ENCODE assay signal across 9 cellular contexts in the genomic region with DNA sequence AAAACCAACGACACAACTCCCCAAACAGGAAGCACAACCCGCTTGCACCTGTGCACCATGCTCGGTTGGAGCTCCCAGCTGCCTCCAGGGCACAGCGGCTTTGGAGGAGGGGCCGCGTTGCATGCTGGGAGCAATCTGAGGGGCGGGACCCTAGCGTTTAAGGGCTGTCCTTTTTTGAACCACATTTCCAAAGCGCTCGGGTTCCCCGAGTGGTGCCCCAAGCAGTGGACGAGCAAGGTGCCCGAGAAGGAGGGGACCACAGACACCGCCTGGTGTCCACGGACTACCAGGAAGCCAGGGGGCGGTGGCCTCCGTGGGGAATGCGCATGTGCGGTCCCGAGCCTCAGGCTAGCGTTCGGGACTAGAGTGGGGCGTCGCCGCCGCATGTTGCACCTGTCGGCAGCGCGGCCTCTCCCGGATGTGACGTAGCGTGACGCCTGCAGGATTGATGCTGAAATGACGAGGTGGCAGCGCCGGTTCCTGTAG. TPM values are rescaled to one million over a fixed set of nuclear protein-coding genes. Genes with fewer than 3 reads are reported as not detected.
DNase-seq lines count a peak whose midpoint lies in the region; ATAC-seq, FAIRE-seq and TF ChIP-seq lines count a peak whose summit lies in the region.
"Had no signal": no experiment of that assay in that cellular context is flagged by ENCODE, and none has a peak within 500 bp of the region (broad histone marks: within the 10 kb centered on the region; RNA-seq: fewer than 3 reads in every experiment).

No MANE protein-coding gene starts in this region.

- no peaks in the 10 kb centered on the region for H3K4me1 Mint-ChIP-seq in MCF 10A (ENCODE audit: insufficient read depth, unreplicated experiment)

- peak; percentile 18 to 95 for DNase-seq in T47D (ENCODE audit: low read depth in 1 of 2, low spot score in 1 of 2)
- DNase-seq in MCF 10A (ENCODE audit: unreplicated experiment), result no peak
- peak; percentile 35 for DNase-seq in activated T-cell treated with anti-CD3 and anti-CD28 coated beads, Interleukin-2, amount 50 U/mL, for 1 hour
- DNase-seq in HepG2 (ENCODE audit: low spot score), result no peak
- DNase-seq in upper lobe of left lung, result peak; percentile 22 to 85
- DNase-seq in hippocampal formation (lab: John Stamatoyannopoulos, UW), result no peak
- DNase-seq in A673 (ENCODE audit: low spot score), result no peak

- H3K4me2 ChIP-seq in HepG2 (ENCODE audit: low read depth, low read length), result no peak overlapping the region

- H3K9me3 Mint-ChIP-seq in MCF 10A (ENCODE audit: unreplicated experiment), result no peaks in the 10 kb centered on the region

- H3K27ac Mint-ChIP-seq in MCF 10A (ENCODE audit: low read depth, unreplicated experiment), result no peak overlapping the region

- CTCF ChIA-PET in MCF 10A (lab: Yijun Ruan, JAX), result interaction anchor here (0.6 to 4.9 kb wide), 5 partner anchors 46 to 416 kb away, joined by 3 to 41 read pairs (median 3); no protein-coding TSS in a partner anchor
- CTCF ChIA-PET in HepG2 (lab: Yijun Ruan, JAX; ENCODE audit: low intra/inter-chr PET ratio, low total read pairs), result interaction anchor here (1.6 kb wide), 1 partner anchor 62 kb away, joined by 7 read pairs; no protein-coding TSS in a partner anchor
- CTCF ChIA-PET in A673 (lab: Charles Lee), result no interaction called here

- WGBS in HepG2 (ENCODE audit: low lambda C conversion rate), result 93% methylated on average over 31 of the region's 36 CpGs
- WGBS in upper lobe of left lung, 2 donors, result 53 to 58% methylated on average over 23 to 33 of the region's 36 CpGs

- H4K20me1 ChIP-seq in HepG2 (ENCODE audit: insufficient read depth, low read length), result no peaks in the 10 kb centered on the region

- TF ChIP-seq CTCF in MCF 10A (IDR thresholded peaks at IDR 0.05; ENCODE audit: unreplicated experiment), result no peak
- no peak for TF ChIP-seq CTCF in HepG2 (CRISPR knock-in tag; IDR thresholded peaks at IDR 0.05)
- peak in 1 of 6 experiments; percentile 17 for TF ChIP-seq CTCF in upper lobe of left lung (IDR thresholded peaks at IDR 0.05)
- no peak for TF ChIP-seq CTCF in A673 (conservative IDR thresholded peaks at IDR 0.05; ENCODE audit: low read depth, low read length)

- ATAC-seq in HepG2 (no peak), upper lobe of left lung (ENCODE audit: low FRiP score in 2 of 2) (peak; percentile 49 to 71), GM21390 (IDR thresholded peaks at IDR 0.05; ENCODE audit: unreplicated experiment) (no peak)

- no peaks in the 10 kb centered on the region for H3K36me3 Mint-ChIP-seq in MCF 10A (ENCODE audit: insufficient read depth, unreplicated experiment)

- no peak overlapping the region for H3K9ac ChIP-seq in HepG2 (ENCODE audit: insufficient read depth, low read depth, low read length)

- TF ChIP-seq RAD21 in HepG2 (CRISPR knock-in tag; IDR thresholded peaks at IDR 0.05), result no peak

- POLR2A ChIA-PET in MCF 10A (lab: Yijun Ruan, JAX), result interaction anchor here (1.2 to 2.5 kb wide), 4 partner anchors 13 to 103 kb away, joined by 5 to 30 read pairs (median 16); a partner anchor contains a TSS
- POLR2A ChIA-PET in HepG2 (lab: Yijun Ruan, JAX), result interaction anchor here (1.5 to 3.0 kb wide), 3 partner anchors 12 to 62 kb away, joined by 10 to 20 read pairs (median 10); a partner anchor contains a TSS
- POLR2A ChIA-PET in A673 (lab: Charles Lee; ENCODE audit: low non-redundant PET), result interaction anchor here (0.6 kb wide), 1 partner anchor 218 kb away, joined by 4 read pairs; no protein-coding TSS in a partner anchor

- H3K4me3 Mint-ChIP-seq in MCF 10A (ENCODE audit: unreplicated experiment), result no peak overlapping the region

- H3K36me3 ChIP-seq in HepG2 (replicated peaks in 1 of 2; ENCODE audit: control insufficient read depth in 1 of 2, insufficient read depth in 2 of 2, low read length in 2 of 2) (no peaks in the 10 kb centered on the region), upper lobe of left lung (no peaks in the 10 kb centered on the region), A673 (ENCODE audit: insufficient read depth, low read length, poor library complexity, severe bottlenecking) (no peaks in the 10 kb centered on the region)

- intact Hi-C loops in MCF 10A (cut with micrococcal nuclease) (loop anchor here (5.0 kb wide), 1 partner anchor 241 kb away; no protein-coding TSS in a partner anchor), HepG2 (cut with micrococcal nuclease; ENCODE audit: unreplicated experiment) (no loop called here), A673 (cut with micrococcal nuclease; ENCODE audit: unreplicated experiment) (no loop called here)

- TF ChIP-seq EP300 in HepG2 (IDR thresholded peaks at IDR 0.05; ENCODE audit: low read depth in 2 of 2, low read length in 2 of 2) (no peak), HepG2 (CRISPR knock-in tag; IDR thresholded peaks at IDR 0.05; ENCODE audit: borderline replicate concordance) (no peak), upper lobe of left lung (IDR thresholded peaks at IDR 0.05) (no peak)

- in situ Hi-C loops in T47D (cut with HindIII; ENCODE audit: low pct_unique_long_range_greater_than_20kb, low sequenced_read_pairs) (no loop called here), HepG2 (cut with HindIII; ENCODE audit: extremely low pct_ligation_motif_present, low pct_unique_long_range_greater_than_20kb) (loop anchor here (10.0 kb wide), 1 partner anchor 234 kb away; no protein-coding TSS in a partner anchor)

- H3K4me1 ChIP-seq in HepG2 (ENCODE audit: insufficient read depth, low read length) (peaks cover 17% of the 10 kb centered on the region), upper lobe of left lung (peaks cover 0 to 13% (median 8%) of the 10 kb centered on the region in 4 donors), A673 (ENCODE audit: insufficient read depth, low read length, poor library complexity, severe bottlenecking) (peaks cover 6% of the 10 kb centered on the region)

- H3K79me2 ChIP-seq in HepG2 (ENCODE audit: insufficient read depth, low read length), result no peaks in the 10 kb centered on the region

- H3K27me3 Mint-ChIP-seq in MCF 10A (ENCODE audit: insufficient read depth, unreplicated experiment), result no peaks in the 10 kb centered on the region

- TF ChIP-seq POLR2A in HepG2 (IDR thresholded peaks at IDR 0.05; ENCODE audit: insufficient read depth in 1 of 2, low read depth in 2 of 2, low read length in 2 of 2) (no peak), upper lobe of left lung (IDR thresholded peaks at IDR 0.05) (no peak)

- no TSS peak for BruUV-seq in MCF 10A (replicated peaks; lab: Mats Ljungman, UMichigan)
- BruUV-seq in HepG2 (replicated peaks; lab: Mats Ljungman, UMichigan), result no TSS peak
- no TSS peak for BruUV-seq in A673 (replicated peaks; lab: Mats Ljungman, UMichigan)

- H3K4me3 ChIP-seq in HepG2 (replicated peaks in 1 of 3; ENCODE audit: insufficient read depth in 1 of 3, low read depth in 2 of 3, low read length in 3 of 3), result no peak overlapping the region
- H3K4me3 ChIP-seq in upper lobe of left lung, result peak overlapping the region in 3 of 4 donors; percentile 29 to 56 (median 40)
- H3K4me3 ChIP-seq in A673 (ENCODE audit: low read depth, low read length, poor library complexity, severe bottlenecking), result no peak overlapping the region

- H2AFZ ChIP-seq in HepG2 (ENCODE audit: low read length), result no peak overlapping the region

- H3K9me3 ChIP-seq in HepG2 (ENCODE audit: low read length) (no peaks in the 10 kb centered on the region), upper lobe of left lung (no peaks in the 10 kb centered on the region), A673 (ENCODE audit: low read depth, low read length, poor library complexity, severe bottlenecking) (no peaks in the 10 kb centered on the region)

- FAIRE-seq in HepG2 (lab: Jason Lieb, UNC), result no peak
- FAIRE-seq: colon had no signal

- H3K27ac ChIP-seq in HepG2 (ENCODE audit: extremely low read length, insufficient read depth, low read length) (no peak overlapping the region), upper lobe of left lung (peak overlapping the region in 3 of 4 donors; percentile 12 to 78 (median 60)), A673 (ENCODE audit: low read depth, low read length, poor library complexity, severe bottlenecking) (no peak overlapping the region)

- H3K27me3 ChIP-seq in HepG2 (ENCODE audit: control insufficient read depth in 1 of 2, insufficient read depth in 2 of 2, low read length in 2 of 2) (no peaks in the 10 kb centered on the region), upper lobe of left lung (no peaks in the 10 kb centered on the region), A673 (replicated peaks; ENCODE audit: insufficient read depth, low read depth, low read length, poor library complexity) (no peaks in the 10 kb centered on the region)

RNA-seq across cellular contexts. Expression of a gene that starts 11.9 kb away (rescaled TPM):
- total RNA-seq in MCF 10A (2022), result 4.8 and 5.5 TPM in 2 replicates
- 17.5 and 25.8 TPM in 2 replicates for total RNA-seq in HepG2 (2016; rRNA removed; fragmentation: Illumina TruSeq; extraction: Trizol)
- total RNA-seq in HepG2 (2016; cell fraction: cytosol; rRNA removed; fragmentation: Illumina TruSeq; extraction: Trizol; ENCODE audit: low read depth), result 9.2 and 10.2 TPM in 2 replicates
- total RNA-seq in HepG2 (2016; cell fraction: insoluble cytoplasmic fraction; rRNA removed; fragmentation: Illumina TruSeq; extraction: Trizol), result 17.7 and 22.3 TPM in 2 replicates
- total RNA-seq in HepG2 (2016; cell fraction: membrane; rRNA removed; fragmentation: Illumina TruSeq; extraction: Trizol), result 15.7 and 21.7 TPM in 2 replicates
- total RNA-seq in HepG2 (2016; cell fraction: nucleus; rRNA removed; fragmentation: Illumina TruSeq; extraction: Trizol), result 12.5 and 12.8 TPM in 2 replicates
- polyA plus RNA-seq in HepG2 (2011; rRNA removed), result 6.6 and 8.0 TPM in 2 replicates
- polyA plus RNA-seq in HepG2 (2011; cell fraction: cytosol; rRNA removed), result 4.3 and 7.3 TPM in 2 replicates
- 6.3 and 7.4 TPM in 2 replicates for polyA plus RNA-seq in HepG2 (2011; cell fraction: nucleus; rRNA removed)
- polyA plus RNA-seq in HepG2 (2012), result 7.0 and 7.8 TPM in 2 replicates
- 2.7 and 2.8 TPM in 2 replicates for polyA plus RNA-seq in HepG2 (2016; cell fraction: cytosol; fragmentation: Illumina TruSeq; extraction: Trizol; ENCODE audit: low read depth)
- 16.0 TPM in 2 replicates for polyA plus RNA-seq in HepG2 (2016; cell fraction: insoluble cytoplasmic fraction; fragmentation: Illumina TruSeq; extraction: Trizol; ENCODE audit: low read depth)
- polyA plus RNA-seq in HepG2 (2016; cell fraction: membrane; fragmentation: Illumina TruSeq; extraction: Trizol; ENCODE audit: low read depth), result 3.9 and 5.1 TPM in 2 replicates
- 18.5 and 27.5 TPM in 2 replicates for polyA plus RNA-seq in HepG2 (2016; cell fraction: nucleus; fragmentation: Illumina TruSeq; extraction: Trizol; ENCODE audit: insufficient read depth, low read depth)
- polyA minus RNA-seq in HepG2 (2011; rRNA and poly(A)+ RNA removed; ENCODE audit: low replicate concordance), result 4.0 and 7.2 TPM in 2 replicates
- polyA minus RNA-seq in HepG2 (2011; cell fraction: cytosol; rRNA and poly(A)+ RNA removed), result 6.4 and 6.9 TPM in 2 replicates
- polyA minus RNA-seq in HepG2 (2011; cell fraction: nucleus; rRNA and poly(A)+ RNA removed), result 6.6 and 9.9 TPM in 2 replicates
- 1 to 10 TPM; 5.2 to 9.8 (median 6.1) TPM for total RNA-seq in upper lobe of left lung
- total RNA-seq in A673 (2021), result 5.1 and 5.5 TPM in 2 replicates

RNA-seq across cellular contexts. Expression of a gene that starts 21.6 kb away (rescaled TPM):
- total RNA-seq in MCF 10A (2022) (not detected in 2 replicates), HepG2 (2016; rRNA removed; fragmentation: Illumina TruSeq; extraction: Trizol) (28.6 and 41.2 TPM in 2 replicates), upper lobe of left lung (not detected), A673 (2021) (not detected in 2 replicates)
- 1.8 and 2.7 TPM in 2 replicates for total RNA-seq in HepG2 (2016; cell fraction: cytosol; rRNA removed; fragmentation: Illumina TruSeq; extraction: Trizol; ENCODE audit: low read depth)
- total RNA-seq in HepG2 (2016; cell fraction: insoluble cytoplasmic fraction; rRNA removed; fragmentation: Illumina TruSeq; extraction: Trizol), result 27.1 and 45.6 TPM in 2 replicates
- total RNA-seq in HepG2 (2016; cell fraction: membrane; rRNA removed; fragmentation: Illumina TruSeq; extraction: Trizol), result 7.1 and 7.5 TPM in 2 replicates
- total RNA-seq in HepG2 (2016; cell fraction: nucleus; rRNA removed; fragmentation: Illumina TruSeq; extraction: Trizol), result 11.2 and 14.3 TPM in 2 replicates
- 4.2 and 5.5 TPM in 2 replicates for polyA plus RNA-seq in HepG2 (2011; rRNA removed)
- 3.2 and 3.9 TPM in 2 replicates for polyA plus RNA-seq in HepG2 (2011; cell fraction: cytosol; rRNA removed)
- 2.7 and 3.8 TPM in 2 replicates for polyA plus RNA-seq in HepG2 (2011; cell fraction: nucleus; rRNA removed)
- 9.5 and 11.2 TPM in 2 replicates for polyA plus RNA-seq in HepG2 (2012)
- polyA plus RNA-seq in HepG2 (2016; cell fraction: cytosol; fragmentation: Illumina TruSeq; extraction: Trizol; ENCODE audit: low read depth), result 1.3 and 1.5 TPM in 2 replicates
- 21.4 and 21.8 TPM in 2 replicates for polyA plus RNA-seq in HepG2 (2016; cell fraction: insoluble cytoplasmic fraction; fragmentation: Illumina TruSeq; extraction: Trizol; ENCODE audit: low read depth)
- polyA plus RNA-seq in HepG2 (2016; cell fraction: membrane; fragmentation: Illumina TruSeq; extraction: Trizol; ENCODE audit: low read depth), result 2.7 and 2.9 TPM in 2 replicates
- polyA plus RNA-seq in HepG2 (2016; cell fraction: nucleus; fragmentation: Illumina TruSeq; extraction: Trizol; ENCODE audit: insufficient read depth, low read depth), result 12.1 and 15.4 TPM in 2 replicates
- 2.5 and 7.0 TPM in 2 replicates for polyA minus RNA-seq in HepG2 (2011; rRNA and poly(A)+ RNA removed; ENCODE audit: low replicate concordance)
- polyA minus RNA-seq in HepG2 (2011; cell fraction: cytosol; rRNA and poly(A)+ RNA removed), result 13.7 and 18.1 TPM in 2 replicates
- 10.7 and 11.7 TPM in 2 replicates for polyA minus RNA-seq in HepG2 (2011; cell fraction: nucleus; rRNA and poly(A)+ RNA removed)

RNA-seq across cellular contexts. Expression of a gene that starts 47.5 kb away (rescaled TPM):
- total RNA-seq in MCF 10A (2022) (4.9 and 6.6 TPM in 2 replicates), HepG2 (2016; rRNA removed; fragmentation: Illumina TruSeq; extraction: Trizol) (8.0 and 12.4 TPM in 2 replicates), upper lobe of left lung (1 to 10 TPM; 3.3 to 7.5 (median 5.8) TPM), A673 (2021) (4.8 and 6.2 TPM in 2 replicates)
- 1.8 and 2.9 TPM in 2 replicates for total RNA-seq in HepG2 (2016; cell fraction: cytosol; rRNA removed; fragmentation: Illumina TruSeq; extraction: Trizol; ENCODE audit: low read depth)
- 6.5 and 12.2 TPM in 2 replicates for total RNA-seq in HepG2 (2016; cell fraction: insoluble cytoplasmic fraction; rRNA removed; fragmentation: Illumina TruSeq; extraction: Trizol)
- total RNA-seq in HepG2 (2016; cell fraction: membrane; rRNA removed; fragmentation: Illumina TruSeq; extraction: Trizol), result 4.5 and 6.1 TPM in 2 replicates
- total RNA-seq in HepG2 (2016; cell fraction: nucleus; rRNA removed; fragmentation: Illumina TruSeq; extraction: Trizol), result 4.7 and 5.1 TPM in 2 replicates
- 5.0 and 5.3 TPM in 2 replicates for polyA plus RNA-seq in HepG2 (2011; rRNA removed)
- polyA plus RNA-seq in HepG2 (2011; cell fraction: cytosol; rRNA removed), result 2.4 and 3.9 TPM in 2 replicates
- polyA plus RNA-seq in HepG2 (2011; cell fraction: nucleus; rRNA removed), result 2.1 and 4.1 TPM in 2 replicates
- polyA plus RNA-seq in HepG2 (2012), result 5.6 and 6.0 TPM in 2 replicates
- 0.28 and 0.34 TPM in 2 replicates for polyA plus RNA-seq in HepG2 (2016; cell fraction: cytosol; fragmentation: Illumina TruSeq; extraction: Trizol; ENCODE audit: low read depth)
- 5.3 and 5.9 TPM in 2 replicates for polyA plus RNA-seq in HepG2 (2016; cell fraction: insoluble cytoplasmic fraction; fragmentation: Illumina TruSeq; extraction: Trizol; ENCODE audit: low read depth)
- 0.68 and 1.1 TPM in 2 replicates for polyA plus RNA-seq in HepG2 (2016; cell fraction: membrane; fragmentation: Illumina TruSeq; extraction: Trizol; ENCODE audit: low read depth)
- 4.9 and 5.6 TPM in 2 replicates for polyA plus RNA-seq in HepG2 (2016; cell fraction: nucleus; fragmentation: Illumina TruSeq; extraction: Trizol; ENCODE audit: insufficient read depth, low read depth)
- polyA minus RNA-seq in HepG2 (2011; rRNA and poly(A)+ RNA removed; ENCODE audit: low replicate concordance), result 1.3 and 4.9 TPM in 2 replicates
- polyA minus RNA-seq in HepG2 (2011; cell fraction: cytosol; rRNA and poly(A)+ RNA removed), result 6.2 and 10.6 TPM in 2 replicates
- polyA minus RNA-seq in HepG2 (2011; cell fraction: nucleus; rRNA and poly(A)+ RNA removed), result 7.2 and 13.2 TPM in 2 replicates

RNA-seq across cellular contexts. Expression of a gene that starts 56.0 kb away (rescaled TPM):
- total RNA-seq in MCF 10A (2022) (4.7 and 4.9 TPM in 2 replicates), HepG2 (2016; rRNA removed; fragmentation: Illumina TruSeq; extraction: Trizol) (11.5 and 12.6 TPM in 2 replicates), upper lobe of left lung (1 to 10 TPM; 3.1 to 7.3 (median 4.6) TPM), A673 (2021) (6.3 and 6.4 TPM in 2 replicates)
- total RNA-seq in HepG2 (2016; cell fraction: cytosol; rRNA removed; fragmentation: Illumina TruSeq; extraction: Trizol; ENCODE audit: low read depth), result 2.9 and 3.5 TPM in 2 replicates
- total RNA-seq in HepG2 (2016; cell fraction: insoluble cytoplasmic fraction; rRNA removed; fragmentation: Illumina TruSeq; extraction: Trizol), result 10.1 and 13.6 TPM in 2 replicates
- 7.1 and 7.2 TPM in 2 replicates for total RNA-seq in HepG2 (2016; cell fraction: membrane; rRNA removed; fragmentation: Illumina TruSeq; extraction: Trizol)
- 8.2 and 9.0 TPM in 2 replicates for total RNA-seq in HepG2 (2016; cell fraction: nucleus; rRNA removed; fragmentation: Illumina TruSeq; extraction: Trizol)
- polyA plus RNA-seq in HepG2 (2011; rRNA removed), result 7.1 and 7.8 TPM in 2 replicates
- polyA plus RNA-seq in HepG2 (2011; cell fraction: cytosol; rRNA removed), result 3.6 and 5.6 TPM in 2 replicates
- 5.3 and 7.8 TPM in 2 replicates for polyA plus RNA-seq in HepG2 (2011; cell fraction: nucleus; rRNA removed)
- 5.3 and 5.9 TPM in 2 replicates for polyA plus RNA-seq in HepG2 (2012)
- polyA plus RNA-seq in HepG2 (2016; cell fraction: cytosol; fragmentation: Illumina TruSeq; extraction: Trizol; ENCODE audit: low read depth), result 0.84 and 1.0 TPM in 2 replicates
- polyA plus RNA-seq in HepG2 (2016; cell fraction: insoluble cytoplasmic fraction; fragmentation: Illumina TruSeq; extraction: Trizol; ENCODE audit: low read depth), result 9.3 and 9.6 TPM in 2 replicates
- 2.7 and 2.9 TPM in 2 replicates for polyA plus RNA-seq in HepG2 (2016; cell fraction: membrane; fragmentation: Illumina TruSeq; extraction: Trizol; ENCODE audit: low read depth)
- 14.6 and 16.9 TPM in 2 replicates for polyA plus RNA-seq in HepG2 (2016; cell fraction: nucleus; fragmentation: Illumina TruSeq; extraction: Trizol; ENCODE audit: insufficient read depth, low read depth)
- 6.2 and 7.9 TPM in 2 replicates for polyA minus RNA-seq in HepG2 (2011; rRNA and poly(A)+ RNA removed; ENCODE audit: low replicate concordance)
- polyA minus RNA-seq in HepG2 (2011; cell fraction: cytosol; rRNA and poly(A)+ RNA removed), result 2.5 and 5.3 TPM in 2 replicates
- 5.7 and 10.9 TPM in 2 replicates for polyA minus RNA-seq in HepG2 (2011; cell fraction: nucleus; rRNA and poly(A)+ RNA removed)

Comparison
In these comparisons a context has a peak if more than half of its experiments do, and no peak if none do; other contexts are left out.
1. DNase-seq: peak in T47D (2 of 2), activated T-cell treated with anti-CD3 and anti-CD28 coated beads, Interleukin-2, amount 50 U/mL, for 1 hour (single experiment) and upper lobe of left lung (2 of 2); none in MCF 10A (single experiment), HepG2 (single experiment), hippocampal formation (0 of 2) and A673 (single experiment).
2. ATAC-seq: peak in upper lobe of left lung (2 of 2); none in HepG2 (single experiment) and GM21390 (single experiment).
3. H3K27ac ChIP-seq: peak in upper lobe of left lung (3 of 4); none in HepG2 (single experiment) and A673 (single experiment).
4. H3K4me3 ChIP-seq: peak in upper lobe of left lung (3 of 4); none in HepG2 (0 of 3) and A673 (single experiment).